Comparison of ENCODE assay signal across 16 cellular contexts in the genomic region with DNA sequence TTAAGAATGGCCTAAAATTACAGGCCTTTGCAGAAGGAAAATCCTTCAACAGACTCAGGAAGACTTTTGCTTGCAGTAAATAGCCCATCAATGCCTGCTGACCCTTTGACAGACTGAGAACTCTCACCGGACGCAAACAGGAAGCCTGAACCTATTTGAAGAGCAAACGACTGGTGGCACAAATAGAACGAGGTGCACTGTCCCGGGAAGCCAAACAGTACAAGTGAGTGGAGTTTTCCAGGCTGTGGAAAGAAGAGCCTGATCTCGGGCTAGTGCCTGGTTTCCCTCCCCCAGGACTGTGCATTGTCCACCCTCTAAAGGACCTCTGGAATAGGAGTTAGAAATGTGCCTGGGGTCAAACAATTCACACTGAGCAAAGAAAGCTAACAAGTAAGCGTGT.
DNase-seq lines count a peak whose midpoint lies in the region; ATAC-seq, FAIRE-seq and TF ChIP-seq lines count a peak whose summit lies in the region.
"Had no signal": no experiment of that assay in that cellular context is flagged by ENCODE, and none has a peak within 500 bp of the region (broad histone marks: within the 10 kb centered on the region; RNA-seq: fewer than 3 reads in every experiment).

No MANE protein-coding gene starts in this region.

- H3K4me1 ChIP-seq in HepG2 (ENCODE audit: insufficient read depth, low read length) (peaks cover 22% of the 10 kb centered on the region), upper lobe of right lung (no peaks in the 10 kb centered on the region)
- H3K4me1 ChIP-seq: BLaER1 treated with 17β-estradiol and CSF1 and Interleukin-3, amounts not matched to agents 10 nM and 100 nM; HAP-1 had no signal

- H3K27me3 ChIP-seq in HepG2 (ENCODE audit: control insufficient read depth in 1 of 2, insufficient read depth in 2 of 2, low read length in 2 of 2) (no peaks in the 10 kb centered on the region), upper lobe of right lung (no peaks in the 10 kb centered on the region)
- H3K27me3 ChIP-seq: BLaER1 treated with 17β-estradiol and CSF1 and Interleukin-3, amounts not matched to agents 10 nM and 100 nM had no signal

- CTCF ChIA-PET in HepG2 (lab: Yijun Ruan, JAX; ENCODE audit: low intra/inter-chr PET ratio, low total read pairs), result no interaction called here
- CTCF ChIA-PET in HEK293T (lab: Yijun Ruan, JAX), result no interaction called here

- peak overlapping the region; percentile 36; the same call in 1 of the 2 replicates for H3K4me2 ChIP-seq in HepG2 (ENCODE audit: low read depth, low read length)
- H3K4me2 ChIP-seq: BLaER1 treated with 17β-estradiol and CSF1 and Interleukin-3, amounts not matched to agents 10 nM and 100 nM had no signal

- H3K36me3 ChIP-seq in HepG2 (replicated peaks in 1 of 2; ENCODE audit: control insufficient read depth in 1 of 2, insufficient read depth in 2 of 2, low read length in 2 of 2) (no peaks in the 10 kb centered on the region), upper lobe of right lung (no peaks in the 10 kb centered on the region)
- H3K36me3 ChIP-seq: BLaER1 treated with 17β-estradiol and CSF1 and Interleukin-3, amounts not matched to agents 10 nM and 100 nM; HAP-1 had no signal

- TF ChIP-seq CTCF in HepG2 (CRISPR knock-in tag; IDR thresholded peaks at IDR 0.05) (no peak), upper lobe of right lung (IDR thresholded peaks at IDR 0.05) (no peak)

- peak; percentile 38 for ATAC-seq in Right ventricle myocardium superior (ENCODE audit: poor library complexity)
- ATAC-seq in left cardiac atrium, result no peak
- ATAC-seq in HepG2, result peak; percentile 97
- peak; percentile 23 for ATAC-seq in upper lobe of right lung
- no peak for ATAC-seq in GM19351 (IDR thresholded peaks at IDR 0.05; ENCODE audit: unreplicated experiment)

- no peak for TF ChIP-seq POLR2A in HepG2 (IDR thresholded peaks at IDR 0.05; ENCODE audit: insufficient read depth in 1 of 2, low read depth in 2 of 2, low read length in 2 of 2)

- TF ChIP-seq EP300 in HepG2 (IDR thresholded peaks at IDR 0.05; ENCODE audit: low read depth in 2 of 2, low read length in 2 of 2) (no peak), HepG2 (CRISPR knock-in tag; IDR thresholded peaks at IDR 0.05; ENCODE audit: borderline replicate concordance) (no peak)

- no peak overlapping the region for H3K9ac ChIP-seq in HepG2 (ENCODE audit: insufficient read depth, low read depth, low read length)
- H3K9ac ChIP-seq: BLaER1 treated with 17β-estradiol and CSF1 and Interleukin-3, amounts not matched to agents 10 nM and 100 nM had no signal

- 6% methylated on average over 7 of the region's 7 CpGs for WGBS in HepG2 (ENCODE audit: low lambda C conversion rate)

- in situ Hi-C loops in HepG2 (cut with HindIII; ENCODE audit: extremely low pct_ligation_motif_present, low pct_unique_long_range_greater_than_20kb), result no loop called here

- H3K27ac ChIP-seq in HepG2 (ENCODE audit: extremely low read length, insufficient read depth, low read length) (peak overlapping the region; percentile 9), upper lobe of right lung (no peak overlapping the region)
- H3K27ac ChIP-seq: BLaER1 treated with 17β-estradiol and CSF1 and Interleukin-3, amounts not matched to agents 10 nM and 100 nM had no signal

- no TSS peak for BruUV-seq in HepG2 (replicated peaks; lab: Mats Ljungman, UMichigan)

- no peaks in the 10 kb centered on the region for H3K9me3 ChIP-seq in HepG2 (ENCODE audit: low read length)
- no peaks in the 10 kb centered on the region for H3K9me3 ChIP-seq in upper lobe of right lung
- H3K9me3 ChIP-seq: BLaER1 treated with 17β-estradiol and CSF1 and Interleukin-3, amounts not matched to agents 10 nM and 100 nM; HAP-1 had no signal

- H4K20me1 ChIP-seq in HepG2 (ENCODE audit: insufficient read depth, low read length), result no peaks in the 10 kb centered on the region
- H4K20me1 ChIP-seq: BLaER1 treated with 17β-estradiol and CSF1 and Interleukin-3, amounts not matched to agents 10 nM and 100 nM had no signal

- no peaks in the 10 kb centered on the region for H3K79me2 ChIP-seq in HepG2 (ENCODE audit: insufficient read depth, low read length)

- no peak for FAIRE-seq in HepG2 (lab: Jason Lieb, UNC)
- FAIRE-seq: H1 had no signal

- no peak overlapping the region for H2AFZ ChIP-seq in HepG2 (ENCODE audit: low read length)

- TF ChIP-seq RAD21 in HepG2 (CRISPR knock-in tag; IDR thresholded peaks at IDR 0.05), result no peak

- intact Hi-C loops in Right ventricle myocardium superior (cut with DNase I), result no loop called here
- intact Hi-C loops in left cardiac atrium (cut with DNase I), result no loop called here
- intact Hi-C loops in HepG2 (cut with micrococcal nuclease; ENCODE audit: unreplicated experiment), result no loop called here
- intact Hi-C loops in upper lobe of right lung (cut with DNase I), result no loop called here

- DNase-seq in Right ventricle myocardium superior, result no peak
- no peak for DNase-seq in left cardiac atrium
- peak; percentile 86 for DNase-seq in SHP77 treated with DMSO at 0.1 percent for 48 hours (lab: John Stamatoyannopoulos, UW)
- DNase-seq in HepG2 (ENCODE audit: low spot score), result peak; percentile 25
- DNase-seq in upper lobe of right lung, result no peak
- no peak for DNase-seq in T-helper 2 cell
- no peak for DNase-seq in HEK293T (ENCODE audit: extremely low spot score)
- DNase-seq: ACHN; Calu3; CD4-positive, alpha-beta T cell; DMS 273 treated with DMSO at 0.1 percent for 48 hours; HFFc6 had no signal

- POLR2A ChIA-PET in HepG2 (lab: Yijun Ruan, JAX), result no interaction called here
- POLR2A ChIA-PET in HEK293T (lab: Yijun Ruan, JAX), result no interaction called here

- H3K4me3 ChIP-seq in HepG2 (replicated peaks in 1 of 3; ENCODE audit: insufficient read depth in 1 of 3, low read depth in 2 of 3, low read length in 3 of 3) (peak overlapping the region in 1 of 3 experiments; percentile 5; a peak in 1 of 6 replicates), upper lobe of right lung (no peak overlapping the region)
- H3K4me3 ChIP-seq: BLaER1 treated with 17β-estradiol and CSF1 and Interleukin-3, amounts not matched to agents 10 nM and 100 nM; HAP-1 had no signal

TF ChIP-seq in HepG2, 621 proteins besides CTCF, POLR2A, EP300 and RAD21 (continues in another document):
- TF ChIP-seq ELF1 (CRISPR knock-in tag; IDR thresholded peaks at IDR 0.05) (no peak), STAT5B (CRISPR knock-in tag; IDR thresholded peaks at IDR 0.05) (no peak), HMGA1 (CRISPR knock-in tag; conservative IDR thresholded peaks at IDR 0.05) (no peak)
- TF ChIP-seq, protein P1, sequence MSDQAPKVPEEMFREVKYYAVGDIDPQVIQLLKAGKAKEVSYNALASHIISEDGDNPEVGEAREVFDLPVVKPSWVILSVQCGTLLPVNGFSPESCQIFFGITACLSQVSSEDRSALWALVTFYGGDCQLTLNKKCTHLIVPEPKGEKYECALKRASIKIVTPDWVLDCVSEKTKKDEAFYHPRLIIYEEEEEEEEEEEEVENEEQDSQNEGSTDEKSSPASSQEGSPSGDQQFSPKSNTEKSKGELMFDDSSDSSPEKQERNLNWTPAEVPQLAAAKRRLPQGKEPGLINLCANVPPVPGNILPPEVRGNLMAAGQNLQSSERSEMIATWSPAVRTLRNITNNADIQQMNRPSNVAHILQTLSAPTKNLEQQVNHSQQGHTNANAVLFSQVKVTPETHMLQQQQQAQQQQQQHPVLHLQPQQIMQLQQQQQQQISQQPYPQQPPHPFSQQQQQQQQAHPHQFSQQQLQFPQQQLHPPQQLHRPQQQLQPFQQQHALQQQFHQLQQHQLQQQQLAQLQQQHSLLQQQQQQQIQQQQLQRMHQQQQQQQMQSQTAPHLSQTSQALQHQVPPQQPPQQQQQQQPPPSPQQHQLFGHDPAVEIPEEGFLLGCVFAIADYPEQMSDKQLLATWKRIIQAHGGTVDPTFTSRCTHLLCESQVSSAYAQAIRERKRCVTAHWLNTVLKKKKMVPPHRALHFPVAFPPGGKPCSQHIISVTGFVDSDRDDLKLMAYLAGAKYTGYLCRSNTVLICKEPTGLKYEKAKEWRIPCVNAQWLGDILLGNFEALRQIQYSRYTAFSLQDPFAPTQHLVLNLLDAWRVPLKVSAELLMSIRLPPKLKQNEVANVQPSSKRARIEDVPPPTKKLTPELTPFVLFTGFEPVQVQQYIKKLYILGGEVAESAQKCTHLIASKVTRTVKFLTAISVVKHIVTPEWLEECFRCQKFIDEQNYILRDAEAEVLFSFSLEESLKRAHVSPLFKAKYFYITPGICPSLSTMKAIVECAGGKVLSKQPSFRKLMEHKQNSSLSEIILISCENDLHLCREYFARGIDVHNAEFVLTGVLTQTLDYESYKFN (CRISPR knock-in tag; conservative IDR thresholded peaks at IDR 0.05), result 0 out of 2 replicates have a peak, but pooled peaks have one; percentile 31

TF ChIP-seq in HEK293T, 16 proteins besides CTCF, POLR2A, EP300 and RAD21:
- TF ChIP-seq SP1 (IDR thresholded peaks at IDR 0.05) (no peak), CTBP1 (IDR thresholded peaks at IDR 0.05; ENCODE audit: borderline replicate concordance) (no peak), LEF1 (IDR thresholded peaks at IDR 0.05; ENCODE audit: borderline replicate concordance) (no peak), FOXK2 (IDR thresholded peaks at IDR 0.05) (no peak), ZNF384 (IDR thresholded peaks at IDR 0.05) (no peak), ELF4 (IDR thresholded peaks at IDR 0.05) (no peak), L3MBTL2 (conservative IDR thresholded peaks at IDR 0.05) (no peak), ARNT (IDR thresholded peaks at IDR 0.05) (no peak)
- TF ChIP-seq, protein P2, sequence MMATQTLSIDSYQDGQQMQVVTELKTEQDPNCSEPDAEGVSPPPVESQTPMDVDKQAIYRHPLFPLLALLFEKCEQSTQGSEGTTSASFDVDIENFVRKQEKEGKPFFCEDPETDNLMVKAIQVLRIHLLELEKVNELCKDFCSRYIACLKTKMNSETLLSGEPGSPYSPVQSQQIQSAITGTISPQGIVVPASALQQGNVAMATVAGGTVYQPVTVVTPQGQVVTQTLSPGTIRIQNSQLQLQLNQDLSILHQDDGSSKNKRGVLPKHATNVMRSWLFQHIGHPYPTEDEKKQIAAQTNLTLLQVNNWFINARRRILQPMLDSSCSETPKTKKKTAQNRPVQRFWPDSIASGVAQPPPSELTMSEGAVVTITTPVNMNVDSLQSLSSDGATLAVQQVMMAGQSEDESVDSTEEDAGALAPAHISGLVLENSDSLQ (IDR thresholded peaks at IDR 0.05), result no peak

Comparison
In these comparisons a context has a peak if more than half of its experiments do, and no peak if none do; other contexts are left out.
1. ATAC-seq: peak in Right ventricle myocardium superior (single experiment), HepG2 (single experiment) and upper lobe of right lung (single experiment); none in left cardiac atrium (0 of 2) and GM19351 (single experiment).
2. DNase-seq: peak in SHP77 treated with DMSO at 0.1 percent for 48 hours (single experiment) and HepG2 (single experiment); none in Right ventricle myocardium superior (single experiment), left cardiac atrium (single experiment), upper lobe of right lung (single experiment), T-helper 2 cell (0 of 5) and HEK293T (single experiment).